16 cellular contexts compared by ENCODE assay signal in genomic region chr14:72961579-72962335, GRCh38. TPM values are rescaled to one million over a fixed set of nuclear protein-coding genes. Genes with fewer than 3 reads are reported as not detected.
DNase-seq lines count a peak whose midpoint lies in the region; ATAC-seq, FAIRE-seq and TF ChIP-seq lines count a peak whose summit lies in the region.
"Had no signal": no experiment of that assay in that cellular context is flagged by ENCODE, and none has a peak within 500 bp of the region (broad histone marks: within the 10 kb centered on the region; RNA-seq: fewer than 3 reads in every experiment).

No MANE protein-coding gene starts in this region.

- DNase-seq in AG08395 (ENCODE audit: low spot score) (peak; percentile 27), HT1080 (ENCODE audit: low read depth) (peak; percentile 61), astrocyte (ENCODE audit: low read depth) (peak; percentile 42), left lung (no peak), midbrain (lab: John Stamatoyannopoulos, UW) (no peak), NCI-H526 treated with DMSO at 0.1 percent for 48 hours (lab: John Stamatoyannopoulos, UW) (no peak)
- DNase-seq: activated naive CD8-positive, alpha-beta T cell treated with anti-CD3 and anti-CD28 coated beads, Interleukin-2, amount 50 U/mL, for 24 hours; AML-193; dermis blood vessel endothelial cell; NCI-H1092 treated with DMSO at 0.1 percent for 48 hours; stimulated activated CD4-positive, alpha-beta T cell treated with anti-CD3 and anti-CD28 coated beads, Interleukin-2, amount 100 ng/mL, for 48 hours had no signal

- H3K27me3 ChIP-seq in astrocyte (ENCODE audit: insufficient read depth, low read length) (no peaks in the 10 kb centered on the region), left lung (no peaks in the 10 kb centered on the region)

- intact Hi-C loops in left lung (cut with DNase I) = no loop called here

- peaks cover 3% of the 10 kb centered on the region for H3K4me1 ChIP-seq in astrocyte (ENCODE audit: insufficient read depth, low read length)
- no peaks in the 10 kb centered on the region for H3K4me1 ChIP-seq in left lung

- no peaks in the 10 kb centered on the region for H3K9me3 ChIP-seq in astrocyte (ENCODE audit: insufficient read depth, low read depth, low read length)
- no peaks in the 10 kb centered on the region for H3K9me3 ChIP-seq in left lung

- no peak overlapping the region for H3K4me3 ChIP-seq in astrocyte (ENCODE audit: insufficient read depth, low read depth, low read length)
- no peak overlapping the region for H3K4me3 ChIP-seq in left lung

- peak overlapping the region; percentile 26 for H3K27ac ChIP-seq in astrocyte (ENCODE audit: low read depth, low read length)
- no peak overlapping the region for H3K27ac ChIP-seq in left lung

- H3K36me3 Mint-ChIP-seq in astrocyte (ENCODE audit: low read depth, unreplicated experiment) = peaks cover 32% of the 10 kb centered on the region

- FAIRE-seq in astrocyte (lab: Jason Lieb, UNC) = no peak
- FAIRE-seq: GM12891, TTC549 had no signal

- H3K27me3 Mint-ChIP-seq in astrocyte (ENCODE audit: low read depth, unreplicated experiment) = no peaks in the 10 kb centered on the region
- H3K27me3 Mint-ChIP-seq: activated naive CD8-positive, alpha-beta T cell treated with anti-CD3 and anti-CD28 coated beads, Interleukin-2, amount 50 U/mL, for 24 hours had no signal

- H3K9ac ChIP-seq in astrocyte (ENCODE audit: low read length) = no peak overlapping the region

- H2AFZ ChIP-seq in astrocyte (ENCODE audit: low read depth, low read length) = no peak overlapping the region

- no peaks in the 10 kb centered on the region for H3K9me3 Mint-ChIP-seq in astrocyte (ENCODE audit: unreplicated experiment)
- H3K9me3 Mint-ChIP-seq: activated naive CD8-positive, alpha-beta T cell treated with anti-CD3 and anti-CD28 coated beads, Interleukin-2, amount 50 U/mL, for 24 hours; stimulated activated effector memory CD8-positive, alpha-beta T cell treated with anti-CD3 and anti-CD28 coated beads, Interleukin-12 subunit alpha, Interleukin-12 subunit beta, amount 100 ng/mL, for 72 hours had no signal

- H3K36me3 ChIP-seq in astrocyte (ENCODE audit: insufficient read depth, low read length) (peaks cover 21% of the 10 kb centered on the region), left lung (peaks cover 0 to 35% of the 10 kb centered on the region in 2 donors)

- H3K4me3 Mint-ChIP-seq in astrocyte (ENCODE audit: unreplicated experiment) = no peak overlapping the region
- H3K4me3 Mint-ChIP-seq: activated naive CD8-positive, alpha-beta T cell treated with anti-CD3 and anti-CD28 coated beads, Interleukin-2, amount 50 U/mL, for 24 hours; stimulated activated effector memory CD8-positive, alpha-beta T cell treated with anti-CD3 and anti-CD28 coated beads, Interleukin-12 subunit alpha, Interleukin-12 subunit beta, amount 100 ng/mL, for 72 hours had no signal

- H3K79me2 ChIP-seq in astrocyte (ENCODE audit: insufficient read depth, low read length) = no peaks in the 10 kb centered on the region

- peak; percentile 53 for ATAC-seq in left lung
- no peak; the same call in none of the 3 replicates for ATAC-seq in SK-N-SH treated with all-trans-retinoic acid at 6 μM for 48 hours
- ATAC-seq in HG03432 (IDR thresholded peaks at IDR 0.05; ENCODE audit: unreplicated experiment) = no peak
- ATAC-seq: activated naive CD8-positive, alpha-beta T cell treated with anti-CD3 and anti-CD28 coated beads, Interleukin-2, amount 50 U/mL, for 24 hours; stimulated activated effector memory CD8-positive, alpha-beta T cell treated with anti-CD3 and anti-CD28 coated beads, Interleukin-12 subunit alpha, Interleukin-12 subunit beta, amount 100 ng/mL, for 72 hours had no signal

- H4K20me1 ChIP-seq in astrocyte (ENCODE audit: insufficient read depth, low read length) = no peaks in the 10 kb centered on the region

- TF ChIP-seq CTCF in astrocyte (IDR thresholded peaks at IDR 0.05; ENCODE audit: insufficient read depth, low read depth, low read length) (no peak), left lung (IDR thresholded peaks at IDR 0.05) (no peak)

- H3K27ac Mint-ChIP-seq in astrocyte (ENCODE audit: unreplicated experiment) = no peak overlapping the region
- H3K27ac Mint-ChIP-seq: activated naive CD8-positive, alpha-beta T cell treated with anti-CD3 and anti-CD28 coated beads, Interleukin-2, amount 50 U/mL, for 24 hours had no signal

- H3K4me2 ChIP-seq in astrocyte (ENCODE audit: low read length) = no peak overlapping the region

- H3K4me1 Mint-ChIP-seq in astrocyte (ENCODE audit: low read depth, unreplicated experiment) = peaks cover 9% of the 10 kb centered on the region

TF ChIP-seq in SK-N-SH treated with all-trans-retinoic acid at 6 μM for 48 hours, 23 proteins besides CTCF, POLR2A, EP300 and RAD21:
- TF ChIP-seq ZFP3 (CRISPR knock-in tag; IDR thresholded peaks at IDR 0.05) (no peak), SNAI2 (CRISPR knock-in tag; IDR thresholded peaks at IDR 0.05) (no peak), ISL1 (CRISPR knock-in tag; IDR thresholded peaks at IDR 0.05) (no peak), ZNF8 (CRISPR knock-in tag; IDR thresholded peaks at IDR 0.05) (no peak), ZNF565 (CRISPR knock-in tag; conservative IDR thresholded peaks at IDR 0.05; ENCODE audit: low read depth) (no peak), PPARA (CRISPR knock-in tag; IDR thresholded peaks at IDR 0.05; ENCODE audit: borderline replicate concordance) (no peak), ARNTL (CRISPR knock-in tag; IDR thresholded peaks at IDR 0.05; ENCODE audit: borderline replicate concordance, low read depth) (no peak), PATZ1 (CRISPR knock-in tag; IDR thresholded peaks at IDR 0.05; ENCODE audit: borderline replicate concordance) (no peak), ZNF70 (CRISPR knock-in tag; IDR thresholded peaks at IDR 0.05) (no peak), GLIS3 (CRISPR knock-in tag; IDR thresholded peaks at IDR 0.05) (no peak), POU6F1 (CRISPR knock-in tag; IDR thresholded peaks at IDR 0.05; ENCODE audit: borderline replicate concordance, low read depth) (no peak), ESRRG (CRISPR knock-in tag; IDR thresholded peaks at IDR 0.05) (no peak), ZC3H10 (CRISPR knock-in tag; IDR thresholded peaks at IDR 0.05) (no peak), ZFP30 (CRISPR knock-in tag; IDR thresholded peaks at IDR 0.05) (no peak), TOX (CRISPR knock-in tag; IDR thresholded peaks at IDR 0.05; ENCODE audit: borderline replicate concordance) (no peak)

RNA-seq across cellular contexts. Expression of gene DCAF4, which starts 35.5 kb away (rescaled TPM):
- 9.5 and 19.3 TPM in 2 replicates for total RNA-seq in HT1080 (2014; rRNA removed; shearing (Covaris generic))
- polyA plus RNA-seq in HT1080 (2015; cell fraction: cytosol; rRNA removed) = 11.5 and 13.8 TPM in 2 replicates
- 35.6 and 36.5 TPM in 2 replicates for polyA plus RNA-seq in HT1080 (2015; cell fraction: nucleus; rRNA removed)
- 33.5 and 34.3 TPM in 2 replicates for total RNA-seq in astrocyte
- total RNA-seq in left lung = 10 to 100 TPM; 11.8 to 12.3 TPM

Comparison
In these comparisons a context has a peak if more than half of its experiments do, and no peak if none do; other contexts are left out.
1. DNase-seq: peak in AG08395 (single experiment), HT1080 (single experiment) and astrocyte (single experiment); none in left lung (0 of 2), midbrain (single experiment) and NCI-H526 treated with DMSO at 0.1 percent for 48 hours (single experiment).